In the genomic region with DNA sequence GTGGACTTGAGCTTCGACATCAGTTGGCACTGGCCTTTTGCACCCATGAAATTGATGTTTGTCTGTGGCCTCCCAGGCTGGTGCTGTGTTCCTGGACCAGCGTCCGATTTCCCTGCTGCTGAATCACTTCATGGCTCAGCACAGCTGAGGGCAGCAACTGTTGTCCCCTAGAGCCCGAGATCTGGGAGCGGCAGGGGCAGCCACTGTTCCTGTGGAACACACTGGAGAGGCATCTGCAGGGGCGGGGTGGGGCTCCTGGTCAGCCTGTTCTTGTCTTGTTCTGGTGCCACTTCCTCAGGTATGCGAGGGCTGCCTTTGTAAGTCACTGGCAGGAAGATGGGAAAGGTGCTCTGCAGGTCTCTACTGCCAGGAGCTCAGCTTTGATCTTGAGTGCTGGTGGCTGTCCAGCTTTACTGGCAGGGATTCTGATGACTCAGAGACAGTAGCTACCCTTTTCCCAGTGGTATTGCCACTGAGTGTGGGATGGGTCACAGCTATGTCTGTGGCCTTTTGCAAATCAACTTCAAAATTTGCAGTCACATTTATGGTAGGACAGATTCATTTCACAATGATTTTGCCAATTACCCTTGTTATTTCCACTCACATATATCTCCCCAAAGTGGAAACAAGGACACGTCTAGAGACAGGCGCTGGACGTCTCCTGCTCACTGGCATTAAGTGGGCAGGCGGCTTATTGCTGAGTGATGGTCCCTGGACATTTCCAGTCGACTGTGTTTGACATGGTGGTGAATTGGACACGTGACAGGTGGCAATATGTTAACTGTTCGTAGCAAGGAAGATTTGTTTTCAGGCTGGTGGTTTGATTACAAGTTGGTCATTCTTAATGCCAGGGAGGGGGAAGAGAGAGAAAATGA, we compare ENCODE assay signal across 10 cellular contexts. TPM values are rescaled to one million over a fixed set of nuclear protein-coding genes. Genes with fewer than 3 reads are reported as not detected.
DNase-seq lines count a peak whose midpoint lies in the region; ATAC-seq and TF ChIP-seq lines count a peak whose summit lies in the region.
"Had no signal": no experiment of that assay in that cellular context is flagged by ENCODE, and none has a peak within 500 bp of the region (broad histone marks: within the 10 kb centered on the region; RNA-seq: fewer than 3 reads in every experiment).

No MANE protein-coding gene starts in this region.

- H3K27me3 ChIP-seq in SK-N-SH (ENCODE audit: insufficient read depth): no peaks in the 10 kb centered on the region

- POLR2A ChIA-PET in SK-N-SH (lab: Yijun Ruan, JAX) (no interaction called here), RWPE1 (lab: Yijun Ruan, JAX; ENCODE audit: low non-redundant PET) (no interaction called here)

- H3K9me2 ChIP-seq in SK-N-SH: no peaks in the 10 kb centered on the region

- H2AFZ ChIP-seq in SK-N-SH (ENCODE audit: low read depth): no peak overlapping the region

- H3K27ac ChIP-seq in SK-N-SH (ENCODE audit: low read depth in 2 of 2, low read length in 1 of 2): no peak overlapping the region
- H3K27ac ChIP-seq in RWPE1: peak overlapping the region; percentile 65

- peak; percentile 64 for ATAC-seq in SK-N-SH treated with all-trans-retinoic acid at 6 μM for 48 hours
- ATAC-seq: naive thymus-derived CD8-positive, alpha-beta T cell had no signal

- peaks cover 72% of the 10 kb centered on the region for H3K79me2 ChIP-seq in SK-N-SH (ENCODE audit: insufficient read depth)

- H4K20me1 ChIP-seq in SK-N-SH (ENCODE audit: insufficient read depth): peaks cover 77% of the 10 kb centered on the region

- DNase-seq in SK-N-SH: no peak
- DNase-seq in RWPE1 (ENCODE audit: low spot score): no peak
- peak; percentile 42 for DNase-seq in fibroblast of mammary gland (ENCODE audit: low read depth)
- DNase-seq in renal cortical epithelial cell (ENCODE audit: low read depth): peak; percentile 38
- no peak for DNase-seq in central memory CD4-positive, alpha-beta T cell
- DNase-seq in stimulated activated CD4-positive, alpha-beta T cell treated with anti-CD3 and anti-CD28 coated beads, Interleukin-4, amount 100 ng/mL, for 1 hour: no peak
- DNase-seq in stimulated activated CD4-positive, alpha-beta T cell treated with anti-CD3 and anti-CD28 coated beads, Interleukin-15, amount 100 ng/mL, for 24 hours: no peak
- DNase-seq: NCI-H1694 treated with DMSO at 0.1 percent for 48 hours had no signal

- CTCF ChIA-PET in SK-N-SH (lab: Yijun Ruan, JAX): interaction anchor here (0.9 kb wide), 1 partner anchor 91 kb away, joined by 3 read pairs; the partner anchor contains the start of gene RRP1
- CTCF ChIA-PET in RWPE1 (lab: Yijun Ruan, JAX): interaction anchor here (0.5 to 1.2 kb wide), 2 partner anchors 30 to 46 kb away, joined by 3 to 4 read pairs; no protein-coding TSS in a partner anchor

- H3K36me3 ChIP-seq in SK-N-SH (replicated peaks in 1 of 2; ENCODE audit: control insufficient read depth in 1 of 2, insufficient read depth in 2 of 2, low read length in 1 of 2): peaks cover 0 to 4% of the 10 kb centered on the region in 2 experiments

- no peak overlapping the region for H3K9ac ChIP-seq in SK-N-SH

- peaks cover 0 to 27% of the 10 kb centered on the region in 2 experiments; a peak in 1 of 4 replicates for H3K4me1 ChIP-seq in SK-N-SH (ENCODE audit: control insufficient read depth in 1 of 2, insufficient read depth in 2 of 2, low read depth in 1 of 2, low read length in 1 of 2)

- H3K4me3 ChIP-seq in SK-N-SH (ENCODE audit: low read depth in 2 of 2, low read length in 1 of 2): no peak overlapping the region
- no peak overlapping the region for H3K4me3 ChIP-seq in fibroblast of mammary gland (ENCODE audit: control insufficient read depth, low read depth, low read length)

- no peak for TF ChIP-seq EP300 in SK-N-SH (IDR thresholded peaks at IDR 0.05; ENCODE audit: borderline replicate concordance in 1 of 2, low read depth in 1 of 2, low read length in 1 of 2)

- WGBS in SK-N-SH (ENCODE audit: low lambda C conversion rate): 86% methylated on average over 12 of the region's 14 CpGs

- H3F3A ChIP-seq in SK-N-SH (replicated peaks; ENCODE audit: insufficient read depth): no peaks in the 10 kb centered on the region

- no peak for TF ChIP-seq CTCF in SK-N-SH (IDR thresholded peaks at IDR 0.05)
- TF ChIP-seq CTCF in RWPE1 (conservative IDR thresholded peaks at IDR 0.05; ENCODE audit: low read depth): no peak
- no peak for TF ChIP-seq CTCF in fibroblast of mammary gland (conservative IDR thresholded peaks at IDR 0.05; ENCODE audit: control insufficient read depth, insufficient read depth, low read depth, low read length)

- H3K4me2 ChIP-seq in SK-N-SH: no peak overlapping the region

- no peaks in the 10 kb centered on the region for H3K9me3 ChIP-seq in SK-N-SH

- TF ChIP-seq RAD21 in SK-N-SH (IDR thresholded peaks at IDR 0.05; ENCODE audit: low read length): no peak

TF ChIP-seq in SK-N-SH treated with all-trans-retinoic acid at 6 μM for 48 hours, 23 proteins besides CTCF, POLR2A, EP300 and RAD21:
- TF ChIP-seq ZNF565 (CRISPR knock-in tag; conservative IDR thresholded peaks at IDR 0.05; ENCODE audit: low read depth) (no peak), TSHZ2 (CRISPR knock-in tag; IDR thresholded peaks at IDR 0.05) (no peak), ZFP30 (CRISPR knock-in tag; IDR thresholded peaks at IDR 0.05) (no peak), ESRRG (CRISPR knock-in tag; IDR thresholded peaks at IDR 0.05) (no peak), ZNF70 (CRISPR knock-in tag; IDR thresholded peaks at IDR 0.05) (no peak), GLIS3 (CRISPR knock-in tag; IDR thresholded peaks at IDR 0.05) (no peak)

TF ChIP-seq in SK-N-SH, 30 proteins besides CTCF, POLR2A, EP300 and RAD21:
- TF ChIP-seq POLR2AphosphoS5 (IDR thresholded peaks at IDR 0.05; ENCODE audit: low read depth, low read length) (no peak), GATA2 (CRISPR knock-in tag; IDR thresholded peaks at IDR 0.05) (no peak), FOXM1 (IDR thresholded peaks at IDR 0.05; ENCODE audit: low read depth) (no peak)
- TF ChIP-seq, protein P1, sequence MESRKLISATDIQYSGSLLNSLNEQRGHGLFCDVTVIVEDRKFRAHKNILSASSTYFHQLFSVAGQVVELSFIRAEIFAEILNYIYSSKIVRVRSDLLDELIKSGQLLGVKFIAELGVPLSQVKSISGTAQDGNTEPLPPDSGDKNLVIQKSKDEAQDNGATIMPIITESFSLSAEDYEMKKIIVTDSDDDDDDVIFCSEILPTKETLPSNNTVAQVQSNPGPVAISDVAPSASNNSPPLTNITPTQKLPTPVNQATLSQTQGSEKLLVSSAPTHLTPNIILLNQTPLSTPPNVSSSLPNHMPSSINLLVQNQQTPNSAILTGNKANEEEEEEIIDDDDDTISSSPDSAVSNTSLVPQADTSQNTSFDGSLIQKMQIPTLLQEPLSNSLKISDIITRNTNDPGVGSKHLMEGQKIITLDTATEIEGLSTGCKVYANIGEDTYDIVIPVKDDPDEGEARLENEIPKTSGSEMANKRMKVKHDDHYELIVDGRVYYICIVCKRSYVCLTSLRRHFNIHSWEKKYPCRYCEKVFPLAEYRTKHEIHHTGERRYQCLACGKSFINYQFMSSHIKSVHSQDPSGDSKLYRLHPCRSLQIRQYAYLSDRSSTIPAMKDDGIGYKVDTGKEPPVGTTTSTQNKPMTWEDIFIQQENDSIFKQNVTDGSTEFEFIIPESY (IDR thresholded peaks at IDR 0.05; ENCODE audit: borderline replicate concordance, low read depth): no peak
TF ChIP-seq in SK-N-SH: peak in this region for 0.

RNA-seq across cellular contexts. Expression of gene AGPAT3, which starts 15.3 kb away (rescaled TPM):
- polyA plus RNA-seq in SK-N-SH (2012; rRNA removed): 35.3 and 40.0 TPM in 2 replicates
- 23.8 and 31.4 TPM in 2 replicates for polyA plus RNA-seq in SK-N-SH (2012; cell fraction: cytosol; rRNA removed)
- 48.1 and 49.4 TPM in 2 replicates for polyA plus RNA-seq in SK-N-SH (2012; cell fraction: nucleus; rRNA removed)
- 68.2 and 179 TPM in 2 replicates for total RNA-seq in renal cortical epithelial cell

Comparison
In these comparisons a context has a peak if more than half of its experiments do, and no peak if none do; other contexts are left out.
1. DNase-seq: peak in fibroblast of mammary gland (single experiment) and renal cortical epithelial cell (single experiment); none in SK-N-SH (single experiment), RWPE1 (single experiment), central memory CD4-positive, alpha-beta T cell (single experiment), stimulated activated CD4-positive, alpha-beta T cell treated with anti-CD3 and anti-CD28 coated beads, Interleukin-4, amount 100 ng/mL, for 1 hour (single experiment) and stimulated activated CD4-positive, alpha-beta T cell treated with anti-CD3 and anti-CD28 coated beads, Interleukin-15, amount 100 ng/mL, for 24 hours (single experiment).